Comparison of ENCODE assay signal across 26 cellular contexts in genomic region chr1:234578087-234578486, GRCh38.
"Had no signal": no experiment of that assay in that cellular context is flagged by ENCODE, and none has a peak within 500 bp of the region (broad histone marks: within the 10 kb centered on the region; RNA-seq: fewer than 3 reads in every experiment).

No MANE protein-coding gene starts in this region.

- H3K27me3 ChIP-seq: heart right ventricle, hepatocyte, right lobe of liver, tibial nerve, upper lobe of right lung had no signal

- H3K27ac Mint-ChIP-seq: stimulated activated memory B cell treated with anti-CD40 and anti-IgM and Interleukin-4, amounts not matched to agents 10 μg/mL and 1 μg/mL and 100 μg/mL, for 72 hours; stimulated activated naive CD8-positive, alpha-beta T cell treated with anti-CD3 and anti-CD28 coated beads, Interleukin-15, amount 100 ng/mL, for 72 hours had no signal

- H3K27ac ChIP-seq: heart right ventricle, hepatocyte, lower lobe of right lung, parathyroid adenoma, psoas muscle, right lobe of liver, tibial nerve, upper lobe of right lung had no signal

- H3K27me3 Mint-ChIP-seq: stimulated activated memory B cell treated with anti-CD40 and anti-IgM and Interleukin-4, amounts not matched to agents 10 μg/mL and 1 μg/mL and 100 μg/mL, for 72 hours had no signal

- H3K4me3 ChIP-seq: heart right ventricle, hepatocyte, lower lobe of right lung, psoas muscle, right lobe of liver, smooth muscle cell, tibial nerve, upper lobe of right lung had no signal

- H3K9me3 Mint-ChIP-seq: naive thymus-derived CD8-positive, alpha-beta T cell; nephron; stimulated activated naive CD8-positive, alpha-beta T cell treated with anti-CD3 and anti-CD28 coated beads, Interleukin-15, amount 100 ng/mL, for 72 hours had no signal

- DNase-seq: heart right ventricle; kidney glomerular epithelial cell; left cardiac atrium; lower lobe of right lung; mammary epithelial cell; mesenchymal stem cell; naive thymus-derived CD8-positive, alpha-beta T cell; nucleus accumbens; psoas muscle; stimulated activated CD4-positive, alpha-beta T cell treated with anti-CD3 and anti-CD28 coated beads, Interleukin-1b, Interleukin-23, amount 100 ng/mL, for 48 hours; stimulated activated CD4-positive, alpha-beta T cell treated with anti-CD3 and anti-CD28 coated beads, Interleukin-2, amount 100 ng/mL, for 48 hours; stimulated activated CD4-positive, alpha-beta T cell treated with anti-CD3 and anti-CD28 coated beads, Interleukin-4, amount 100 ng/mL, for 4 hours; stimulated activated CD8-positive, alpha-beta memory T cell treated with anti-CD3 and anti-CD28 coated beads, Interleukin-4, amount 100 ng/mL, for 48 hours; stimulated activated naive CD4-positive, alpha-beta T cell treated with Interleukin-2 at 50 U/mL for 16 hours; stimulated activated naive CD8-positive, alpha-beta T cell treated with anti-CD3 and anti-CD28 coated beads, Interleukin-15, amount 100 ng/mL, for 72 hours; substantia nigra; upper lobe of right lung had no signal

- ATAC-seq: heart right ventricle; left cardiac atrium; left lobe of liver; lower lobe of right lung; naive thymus-derived CD8-positive, alpha-beta T cell; psoas muscle; right lobe of liver; stimulated activated memory B cell treated with anti-CD40 and anti-IgM and Interleukin-4, amounts not matched to agents 10 μg/mL and 1 μg/mL and 100 μg/mL, for 72 hours; stimulated activated naive CD8-positive, alpha-beta T cell treated with anti-CD3 and anti-CD28 coated beads, Interleukin-15, amount 100 ng/mL, for 72 hours; upper lobe of right lung had no signal

- H3K4me1 ChIP-seq: parathyroid adenoma had no signal

- H3K9me3 ChIP-seq: heart right ventricle, lower lobe of right lung, psoas muscle, right lobe of liver, tibial nerve, upper lobe of right lung had no signal

- H3K4me3 Mint-ChIP-seq: naive thymus-derived CD8-positive, alpha-beta T cell; nephron; neural crest cell; stimulated activated memory B cell treated with anti-CD40 and anti-IgM and Interleukin-4, amounts not matched to agents 10 μg/mL and 1 μg/mL and 100 μg/mL, for 72 hours; stimulated activated naive CD8-positive, alpha-beta T cell treated with anti-CD3 and anti-CD28 coated beads, Interleukin-15, amount 100 ng/mL, for 72 hours had no signal

- H3K4me1 Mint-ChIP-seq: stimulated activated memory B cell treated with anti-CD40 and anti-IgM and Interleukin-4, amounts not matched to agents 10 μg/mL and 1 μg/mL and 100 μg/mL, for 72 hours; stimulated activated naive CD8-positive, alpha-beta T cell treated with anti-CD3 and anti-CD28 coated beads, Interleukin-15, amount 100 ng/mL, for 72 hours had no signal

- H3K36me3 Mint-ChIP-seq: naive thymus-derived CD8-positive, alpha-beta T cell; stimulated activated memory B cell treated with anti-CD40 and anti-IgM and Interleukin-4, amounts not matched to agents 10 μg/mL and 1 μg/mL and 100 μg/mL, for 72 hours had no signal

- H3K36me3 ChIP-seq: heart right ventricle, lower lobe of right lung, right lobe of liver, tibial nerve, upper lobe of right lung had no signal
